1 cellular context compared by ENCODE assay signal in genomic region chr19:15563931-15564330, GRCh38.
TF ChIP-seq lines count a peak whose summit lies in the region.

No MANE protein-coding gene starts in this region.

TF ChIP-seq in HepG2, 621 proteins besides CTCF, POLR2A, EP300 and RAD21 (continued from another document):
- TF ChIP-seq TRIM24 (CRISPR knock-in tag; IDR thresholded peaks at IDR 0.05) (no peak), HDAC2 (CRISPR knock-in tag; IDR thresholded peaks at IDR 0.05) (no peak), MED8 (CRISPR knock-in tag; IDR thresholded peaks at IDR 0.05; ENCODE audit: insufficient replicate concordance) (no peak), ZNF746 (CRISPR knock-in tag; IDR thresholded peaks at IDR 0.05) (no peak), FOXC1 (CRISPR knock-in tag; IDR thresholded peaks at IDR 0.05; ENCODE audit: borderline replicate concordance) (no peak), HOXA7 (CRISPR knock-in tag; IDR thresholded peaks at IDR 0.05) (no peak), MYPOP (CRISPR knock-in tag; IDR thresholded peaks at IDR 0.05) (no peak), ZNF552 (CRISPR knock-in tag; IDR thresholded peaks at IDR 0.05; ENCODE audit: borderline replicate concordance) (no peak), BCL6 (CRISPR knock-in tag; IDR thresholded peaks at IDR 0.05) (no peak), MEIS1 (CRISPR knock-in tag; IDR thresholded peaks at IDR 0.05; ENCODE audit: borderline replicate concordance) (no peak), TEAD2 (CRISPR knock-in tag; IDR thresholded peaks at IDR 0.05) (no peak), ZFP91 (CRISPR knock-in tag; IDR thresholded peaks at IDR 0.05; ENCODE audit: borderline replicate concordance) (no peak)
